In the genomic region with DNA sequence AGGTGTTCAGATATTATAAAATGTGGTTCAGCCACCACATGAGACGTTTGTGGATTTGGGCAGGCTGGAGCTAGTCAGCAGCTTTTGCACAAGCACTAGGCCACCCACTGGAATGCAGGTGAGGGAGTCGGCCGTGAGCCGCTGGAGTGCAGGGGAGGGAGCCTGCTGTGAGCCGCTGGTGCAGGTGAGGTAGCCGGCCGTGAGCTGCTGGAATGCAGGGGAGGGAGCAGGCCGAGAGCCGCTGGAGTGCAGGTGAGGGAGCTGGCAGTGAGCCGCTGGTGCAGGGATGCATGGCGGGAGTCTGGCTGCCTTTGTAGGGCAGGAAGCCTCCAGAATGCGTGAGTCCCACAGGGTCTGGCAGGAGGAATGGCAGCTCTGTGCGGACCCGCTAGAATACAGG, we compare ENCODE assay signal across 29 cellular contexts.
"Had no signal": no experiment of that assay in that cellular context is flagged by ENCODE, and none has a peak within 500 bp of the region (broad histone marks: within the 10 kb centered on the region; RNA-seq: fewer than 3 reads in every experiment).

No MANE protein-coding gene starts in this region.

- ATAC-seq: naive thymus-derived CD8-positive, alpha-beta T cell; natural killer cell treated with Interleukin-12 subunit alpha and Interleukin-12 subunit beta and Interleukin-15 and Interleukin-18, amount 100 ng/mL, for 72 hours; psoas muscle; right cardiac atrium; right lobe of liver; stimulated activated effector memory CD8-positive, alpha-beta T cell treated with anti-CD3 and anti-CD28 coated beads, Interleukin-12 subunit alpha, Interleukin-12 subunit beta, amount 100 ng/mL, for 72 hours; stimulated activated naive B cell treated with anti-CD40 and anti-IgM and Interleukin-4, amounts not matched to agents 10 μg/mL and 1 μg/mL and 100 μg/mL, for 72 hours had no signal

- H3K27ac Mint-ChIP-seq: naive thymus-derived CD8-positive, alpha-beta T cell; natural killer cell treated with Interleukin-12 subunit alpha and Interleukin-12 subunit beta and Interleukin-15 and Interleukin-18, amount 100 ng/mL, for 72 hours; nephron progenitor cell; progenitor cell of endocrine pancreas; stimulated activated effector memory CD8-positive, alpha-beta T cell treated with anti-CD3 and anti-CD28 coated beads, Interleukin-12 subunit alpha, Interleukin-12 subunit beta, amount 100 ng/mL, for 72 hours; stimulated activated naive B cell treated with anti-CD40 and anti-IgM and Interleukin-4, amounts not matched to agents 10 μg/mL and 1 μg/mL and 100 μg/mL, for 72 hours; stimulated activated naive CD8-positive, alpha-beta T cell treated with anti-CD3 and anti-CD28 coated beads, Interleukin-15, Interleukin-2, amounts not matched to agents 100 ng/mL and 50 ng/mL, for 24 hours had no signal

- H3K27ac ChIP-seq: ovary, parathyroid adenoma, psoas muscle, right lobe of liver, sigmoid colon, stomach, thoracic aorta, thyroid gland, tibial nerve, upper lobe of left lung, uterus had no signal

- H3K9ac ChIP-seq: parathyroid adenoma had no signal

- H3K36me3 ChIP-seq: ovary, right lobe of liver, sigmoid colon, stomach, thoracic aorta, thyroid gland, tibial nerve, upper lobe of left lung, uterus had no signal

- H3K27me3 Mint-ChIP-seq: natural killer cell treated with Interleukin-12 subunit alpha and Interleukin-12 subunit beta and Interleukin-15 and Interleukin-18, amount 100 ng/mL, for 72 hours; progenitor cell of endocrine pancreas; stimulated activated naive B cell treated with anti-CD40 and anti-IgM and Interleukin-4, amounts not matched to agents 10 μg/mL and 1 μg/mL and 100 μg/mL, for 72 hours; stimulated activated naive CD8-positive, alpha-beta T cell treated with anti-CD3 and anti-CD28 coated beads, Interleukin-15, Interleukin-2, amounts not matched to agents 100 ng/mL and 50 ng/mL, for 24 hours had no signal

- H3K4me1 Mint-ChIP-seq: nephron progenitor cell; neural crest cell; stimulated activated effector memory CD8-positive, alpha-beta T cell treated with anti-CD3 and anti-CD28 coated beads, Interleukin-12 subunit alpha, Interleukin-12 subunit beta, amount 100 ng/mL, for 72 hours; stimulated activated naive B cell treated with anti-CD40 and anti-IgM and Interleukin-4, amounts not matched to agents 10 μg/mL and 1 μg/mL and 100 μg/mL, for 72 hours had no signal

- H3K4me3 ChIP-seq: ovary, psoas muscle, right lobe of liver, sigmoid colon, stomach, thoracic aorta, thyroid gland, tibial nerve, upper lobe of left lung, uterus had no signal

- H3K79me2 ChIP-seq: parathyroid adenoma had no signal

- H3K36me3 Mint-ChIP-seq: naive thymus-derived CD8-positive, alpha-beta T cell; stimulated activated effector memory CD8-positive, alpha-beta T cell treated with anti-CD3 and anti-CD28 coated beads, Interleukin-12 subunit alpha, Interleukin-12 subunit beta, amount 100 ng/mL, for 72 hours had no signal

- H3K9me3 ChIP-seq: ovary, psoas muscle, right lobe of liver, sigmoid colon, thoracic aorta, thyroid gland, tibial nerve, uterus had no signal

- H3K4me1 ChIP-seq: parathyroid adenoma, psoas muscle, right lobe of liver, sigmoid colon, stomach, thyroid gland, tibial nerve, upper lobe of left lung, uterus had no signal

- H3K27me3 ChIP-seq: ovary, right lobe of liver, sigmoid colon, stomach, thyroid gland, tibial nerve, upper lobe of left lung, uterus had no signal

- H3K4me3 Mint-ChIP-seq: naive thymus-derived CD8-positive, alpha-beta T cell; natural killer cell treated with Interleukin-12 subunit alpha and Interleukin-12 subunit beta and Interleukin-15 and Interleukin-18, amount 100 ng/mL, for 72 hours; nephron progenitor cell; neural crest cell; stimulated activated effector memory CD8-positive, alpha-beta T cell treated with anti-CD3 and anti-CD28 coated beads, Interleukin-12 subunit alpha, Interleukin-12 subunit beta, amount 100 ng/mL, for 72 hours; stimulated activated naive B cell treated with anti-CD40 and anti-IgM and Interleukin-4, amounts not matched to agents 10 μg/mL and 1 μg/mL and 100 μg/mL, for 72 hours; stimulated activated naive CD8-positive, alpha-beta T cell treated with anti-CD3 and anti-CD28 coated beads, Interleukin-15, Interleukin-2, amounts not matched to agents 100 ng/mL and 50 ng/mL, for 24 hours had no signal

- H2AFZ ChIP-seq: parathyroid adenoma had no signal

- DNase-seq: naive thymus-derived CD8-positive, alpha-beta T cell; nephron progenitor cell; occipital lobe; ovary; posterior cingulate gyrus; psoas muscle; right lobe of liver; sigmoid colon; small intestine; stimulated activated CD4-positive, alpha-beta T cell treated with anti-CD3 and anti-CD28 coated beads, Interleukin-15, amount 100 ng/mL, for 24 hours; stimulated activated CD4-positive, alpha-beta T cell treated with anti-CD3 and anti-CD28 coated beads, Interleukin-2, amount 100 ng/mL, for 24 hours; stimulated activated CD4-positive, alpha-beta T cell treated with anti-CD3 and anti-CD28 coated beads, Interleukin-2, amount 100 ng/mL, for 48 hours; stimulated activated CD4-positive, alpha-beta T cell treated with anti-CD3 and anti-CD28 coated beads, Interleukin-4, amount 100 ng/mL, for 24 hours; stimulated activated naive B cell treated with anti-CD40 and anti-IgM and Interleukin-4, amounts not matched to agents 10 μg/mL and 1 μg/mL and 100 μg/mL, for 72 hours; stimulated activated naive CD4-positive, alpha-beta T cell treated with Interleukin-2 at 50 U/mL for 16 hours; stomach; thyroid gland; trophoblast cell; uterus had no signal
